9 cellular contexts compared by ENCODE assay signal in the genomic region with DNA sequence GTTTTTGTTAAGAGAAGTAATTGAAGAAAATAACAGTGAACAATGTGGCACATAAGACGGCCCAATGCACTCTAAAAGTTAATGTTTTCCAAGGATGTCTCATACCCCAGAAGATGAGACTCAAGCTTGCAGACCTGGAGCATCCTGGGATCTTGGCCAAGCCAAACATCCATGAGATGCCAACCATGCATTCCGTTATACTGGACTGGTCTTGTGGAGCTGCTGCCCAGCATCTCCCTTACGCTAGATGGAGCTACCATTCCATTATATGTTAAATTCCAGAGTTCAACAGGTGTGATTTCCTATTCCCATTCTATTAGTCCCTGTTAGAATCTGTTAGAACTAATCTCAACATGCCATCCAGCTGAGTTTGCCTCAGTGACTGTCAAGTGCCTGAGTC.
DNase-seq lines count a peak whose midpoint lies in the region; ATAC-seq, FAIRE-seq and TF ChIP-seq lines count a peak whose summit lies in the region.
"Had no signal": no experiment of that assay in that cellular context is flagged by ENCODE, and none has a peak within 500 bp of the region (broad histone marks: within the 10 kb centered on the region; RNA-seq: fewer than 3 reads in every experiment).

No MANE protein-coding gene starts in this region.

- peak; percentile 63 for TF ChIP-seq CTCF in fibroblast of mammary gland (conservative IDR thresholded peaks at IDR 0.05; ENCODE audit: control insufficient read depth, insufficient read depth, low read depth, low read length)
- TF ChIP-seq CTCF in type B pancreatic cell (conservative IDR thresholded peaks at IDR 0.05): peak; percentile 65

- no peaks in the 10 kb centered on the region for H3K4me1 ChIP-seq in NT2/D1 (ENCODE audit: insufficient read depth, insufficient read length)

- H3K9ac ChIP-seq in NT2/D1 (ENCODE audit: insufficient read length, low read depth): no peak overlapping the region

- H3K27me3 ChIP-seq in NT2/D1 (ENCODE audit: insufficient read depth, insufficient read length): no peaks in the 10 kb centered on the region

- no peaks in the 10 kb centered on the region for H3K9me3 Mint-ChIP-seq in type B pancreatic cell

- DNase-seq in SHP77 (lab: John Stamatoyannopoulos, UW) (peak; percentile 4 to 23), SHP77 treated with DMSO at 0.1 percent for 48 hours (lab: John Stamatoyannopoulos, UW) (no peak), NT2/D1 (ENCODE audit: low read depth, low spot score) (peak; percentile 13), fibroblast of mammary gland (ENCODE audit: low read depth) (peak; percentile 85), type B pancreatic cell (ENCODE audit: extremely low spot score, unreplicated experiment) (no peak), GM12892 (ENCODE audit: insufficient read length) (no peak), NCI-H1694 (lab: John Stamatoyannopoulos, UW) (no peak)
- DNase-seq: CD4-positive, CD25-positive, alpha-beta regulatory T cell had no signal

- no peaks in the 10 kb centered on the region for H3K9me3 ChIP-seq in NT2/D1 (ENCODE audit: insufficient read depth, low read length)

- H3K4me3 Mint-ChIP-seq in type B pancreatic cell: no peak overlapping the region
- H3K4me3 Mint-ChIP-seq: CD4-positive, CD25-positive, alpha-beta regulatory T cell had no signal

- H3K36me3 Mint-ChIP-seq in type B pancreatic cell: no peaks in the 10 kb centered on the region
- H3K36me3 Mint-ChIP-seq: CD4-positive, CD25-positive, alpha-beta regulatory T cell had no signal

- no peak overlapping the region for H3K27ac Mint-ChIP-seq in type B pancreatic cell
- H3K27ac Mint-ChIP-seq: CD4-positive, CD25-positive, alpha-beta regulatory T cell had no signal

- no peak for TF ChIP-seq POLR2A in GM12892 (IDR thresholded peaks at IDR 0.05; ENCODE audit: low read depth, low read length)

- H3K36me3 ChIP-seq in NT2/D1 (ENCODE audit: insufficient read depth, insufficient read length, low read length): no peaks in the 10 kb centered on the region

- ATAC-seq in HG02642 (IDR thresholded peaks at IDR 0.05; ENCODE audit: poor library complexity, unreplicated experiment): no peak

- H3K4me3 ChIP-seq in NT2/D1 (ENCODE audit: insufficient read length, low read depth) (no peak overlapping the region), fibroblast of mammary gland (ENCODE audit: control insufficient read depth, low read depth, low read length) (no peak overlapping the region)

- no peaks in the 10 kb centered on the region for H3K4me1 Mint-ChIP-seq in type B pancreatic cell (ENCODE audit: unreplicated experiment)
- H3K4me1 Mint-ChIP-seq: CD4-positive, CD25-positive, alpha-beta regulatory T cell had no signal

- FAIRE-seq in GM12892 (lab: Jason Lieb, UNC): no peak

- no peaks in the 10 kb centered on the region for H3K27me3 Mint-ChIP-seq in type B pancreatic cell
- H3K27me3 Mint-ChIP-seq: CD4-positive, CD25-positive, alpha-beta regulatory T cell had no signal

Comparison
In these comparisons a context has a peak if more than half of its experiments do, and no peak if none do; other contexts are left out.
1. DNase-seq: peak in SHP77 (2 of 2), NT2/D1 (single experiment) and fibroblast of mammary gland (single experiment); none in SHP77 treated with DMSO at 0.1 percent for 48 hours (single experiment), type B pancreatic cell (single experiment), GM12892 (single experiment) and NCI-H1694 (single experiment).